Comparison of ENCODE assay signal across 8 cellular contexts in the genomic region with DNA sequence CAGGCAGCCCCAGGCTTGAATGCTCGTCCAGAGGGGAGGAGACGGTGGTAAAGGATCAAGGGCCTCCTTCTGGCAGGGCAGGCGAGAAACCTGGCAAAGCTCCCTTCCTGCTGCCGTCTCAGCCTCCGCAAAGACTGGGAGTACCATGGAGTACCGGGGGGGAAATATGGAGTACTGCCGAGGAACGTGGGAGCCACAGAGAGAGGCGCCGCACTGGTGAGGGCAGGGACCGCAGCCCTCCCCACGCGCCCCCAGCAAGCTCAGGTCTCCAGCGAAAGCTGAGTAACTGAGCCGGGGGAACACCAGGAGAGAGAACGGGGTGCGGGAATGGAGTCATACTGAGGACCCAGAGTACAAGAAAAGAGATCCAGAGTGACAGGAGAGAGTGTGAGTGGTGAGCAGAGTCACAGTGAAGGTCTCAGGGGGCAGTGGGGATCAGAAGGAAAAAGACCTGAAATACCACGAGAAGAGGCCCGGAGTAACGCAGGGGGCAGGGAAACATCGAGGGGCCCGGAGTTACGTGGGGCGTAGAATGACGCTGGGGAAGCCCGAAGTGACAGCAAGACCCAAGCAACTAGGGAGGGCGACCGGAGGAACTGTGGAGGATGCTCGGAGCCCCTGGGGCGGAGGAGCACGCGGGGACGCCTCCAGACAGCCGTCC. TPM values are rescaled to one million over a fixed set of nuclear protein-coding genes. Genes with fewer than 3 reads are reported as not detected.
DNase-seq lines count a peak whose midpoint lies in the region; ATAC-seq and TF ChIP-seq lines count a peak whose summit lies in the region.

No MANE protein-coding gene starts in this region.

- H3K9me3 Mint-ChIP-seq in Caco-2 (ENCODE audit: unreplicated experiment), result no peaks in the 10 kb centered on the region
- no peaks in the 10 kb centered on the region for H3K9me3 Mint-ChIP-seq in stimulated activated naive B cell treated with anti-CD40 and anti-IgM and Interleukin-4, amounts not matched to agents 10 μg/mL and 1 μg/mL and 100 μg/mL, for 72 hours

- H3K27ac ChIP-seq in dorsolateral prefrontal cortex, result peak overlapping the region; percentile 79 to 99 (median 96)

- H3K36me3 ChIP-seq in Caco-2 (ENCODE audit: control insufficient read depth, insufficient read depth, low read length), result 0 out of 2 replicates have a peak, but pooled peaks cover 3% of the 10 kb centered on the region

- peaks cover 49% of the 10 kb centered on the region for H3K36me3 Mint-ChIP-seq in Caco-2 (ENCODE audit: insufficient read depth, unreplicated experiment)
- H3K36me3 Mint-ChIP-seq in stimulated activated naive B cell treated with anti-CD40 and anti-IgM and Interleukin-4, amounts not matched to agents 10 μg/mL and 1 μg/mL and 100 μg/mL, for 72 hours, result peaks cover 32 to 54% of the 10 kb centered on the region in 2 donors

- no peaks in the 10 kb centered on the region for H3K27me3 ChIP-seq in Caco-2 (replicated peaks; ENCODE audit: control insufficient read depth, insufficient read depth, low read length)
- H3K27me3 ChIP-seq in dorsolateral prefrontal cortex, result no peaks in the 10 kb centered on the region

- peak; percentile 13 for ATAC-seq in GM21367 (IDR thresholded peaks at IDR 0.05; ENCODE audit: unreplicated experiment)
- ATAC-seq in stimulated activated naive B cell treated with anti-CD40 and anti-IgM and Interleukin-4, amounts not matched to agents 10 μg/mL and 1 μg/mL and 100 μg/mL, for 72 hours (replicated peaks), result peak; percentile 55

- H3K4me3 ChIP-seq in Caco-2 (ENCODE audit: low read depth, low read length), result peak overlapping the region; percentile 87
- H3K4me3 ChIP-seq in dorsolateral prefrontal cortex, result peak overlapping the region; percentile 52 to 89 (median 73)

- DNase-seq in Caco-2, result peak in 1 of 2 experiments; percentile 40
- DNase-seq in KBM-7, result peak; percentile 58
- DNase-seq in UCSD-AML1 (lab: John Stamatoyannopoulos, UW; ENCODE audit: unreplicated experiment), result peak; percentile 63
- peak in 6 of 10 donors; percentile 42 to 66 (median 52) for DNase-seq in dorsolateral prefrontal cortex
- DNase-seq in lung microvascular endothelial cell (ENCODE audit: low read depth in 2 of 2), result peak; percentile 40 to 67
- peak; percentile 50 for DNase-seq in stimulated activated naive B cell treated with anti-CD40 and anti-IgM and Interleukin-4, amounts not matched to agents 10 μg/mL and 1 μg/mL and 100 μg/mL, for 72 hours
- no peak for DNase-seq in GF-D8 (lab: John Stamatoyannopoulos, UW)

- intact Hi-C loops in Caco-2 (cut with micrococcal nuclease; ENCODE audit: unreplicated experiment) (loop anchor here (1.0 to 5.0 kb wide), 3 partner anchors 9 to 35 kb away; partner anchors contain the start of genes B3GAT3, GANAB and TUT1), dorsolateral prefrontal cortex (cut with DNase I) (no loop called here)

- in situ Hi-C loops in KBM-7 (cut with MboI; ENCODE audit: low pct_unique_long_range_greater_than_20kb, low sequenced_read_pairs), result no loop called here

- H3K27me3 Mint-ChIP-seq in Caco-2 (ENCODE audit: insufficient read depth, unreplicated experiment), result no peaks in the 10 kb centered on the region
- H3K27me3 Mint-ChIP-seq in stimulated activated naive B cell treated with anti-CD40 and anti-IgM and Interleukin-4, amounts not matched to agents 10 μg/mL and 1 μg/mL and 100 μg/mL, for 72 hours, result no peaks in the 10 kb centered on the region

- peaks cover 41% of the 10 kb centered on the region for H3K4me1 Mint-ChIP-seq in Caco-2 (ENCODE audit: low read depth, unreplicated experiment)
- peaks cover 36 to 57% of the 10 kb centered on the region in 2 donors for H3K4me1 Mint-ChIP-seq in stimulated activated naive B cell treated with anti-CD40 and anti-IgM and Interleukin-4, amounts not matched to agents 10 μg/mL and 1 μg/mL and 100 μg/mL, for 72 hours

- H3K4me1 ChIP-seq in Caco-2, result peaks cover 30% of the 10 kb centered on the region

- BruUV-seq in Caco-2 (replicated peaks; lab: Mats Ljungman, UMichigan), result no TSS peak

- no peak for TF ChIP-seq CTCF in Caco-2 (IDR thresholded peaks at IDR 0.05; ENCODE audit: insufficient read depth in 1 of 2, low read depth in 1 of 2, low read length in 1 of 2, severe bottlenecking in 1 of 2, unreplicated experiment in 1 of 2)
- no peak for TF ChIP-seq CTCF in dorsolateral prefrontal cortex (IDR thresholded peaks at IDR 0.05 in 54 of 56, conservative IDR thresholded peaks at IDR 0.05 in 2 of 56; ENCODE audit: low read depth in 1 of 56, partially characterized antibody in 56 of 56)

- peak overlapping the region; percentile 93 for H3K27ac Mint-ChIP-seq in Caco-2 (ENCODE audit: unreplicated experiment)
- peak overlapping the region; percentile 97 for H3K27ac Mint-ChIP-seq in stimulated activated naive B cell treated with anti-CD40 and anti-IgM and Interleukin-4, amounts not matched to agents 10 μg/mL and 1 μg/mL and 100 μg/mL, for 72 hours

- POLR2A ChIA-PET in Caco-2 (lab: Charles Lee), result interaction anchor here (0.6 to 1.6 kb wide), 7 partner anchors 10 to 221 kb away, joined by 3 to 8 read pairs (median 6); partner anchors contain the start of genes B3GAT3, C11orf98, CSKMT and EEF1G

- CTCF ChIA-PET in Caco-2 (lab: Charles Lee), result interaction anchor here (0.5 to 2.4 kb wide), 18 partner anchors 8 to 357 kb away, joined by 3 to 19 read pairs (median 4); partner anchors contain the start of genes B3GAT3, C11orf98, CSKMT and EEF1G

- peak overlapping the region; percentile 97 for H3K4me3 Mint-ChIP-seq in Caco-2 (ENCODE audit: unreplicated experiment)
- H3K4me3 Mint-ChIP-seq in stimulated activated naive B cell treated with anti-CD40 and anti-IgM and Interleukin-4, amounts not matched to agents 10 μg/mL and 1 μg/mL and 100 μg/mL, for 72 hours, result peak overlapping the region; percentile 93 to 96

- H3K9me3 ChIP-seq in Caco-2, result no peaks in the 10 kb centered on the region

RNA-seq across cellular contexts. Expression of gene EML3, which starts 0.7 kb away (rescaled TPM):
- total RNA-seq in Caco-2 (2022) (61.2 and 68.7 TPM in 2 replicates), dorsolateral prefrontal cortex (10 to 100 TPM; 19.0 to 72.1 (median 37.3) TPM), lung microvascular endothelial cell (19.0 and 25.2 TPM in 2 replicates)

RNA-seq across cellular contexts. Expression of gene ROM1, which starts 1.2 kb away (rescaled TPM):
- total RNA-seq in Caco-2 (2022) (1.1 and 1.3 TPM in 2 replicates), dorsolateral prefrontal cortex (10 to 100 TPM; 11.3 to 68.7 (median 24.9) TPM), lung microvascular endothelial cell (2.4 and 3.3 TPM in 2 replicates)

RNA-seq across cellular contexts. Expression of gene B3GAT3, which starts 10.0 kb away (rescaled TPM):
- 37.2 and 37.6 TPM in 2 replicates for total RNA-seq in Caco-2 (2022)
- total RNA-seq in dorsolateral prefrontal cortex, result 10 to 100 TPM; 52.5 to 99.7 (median 70.4) TPM
- 12.0 and 15.1 TPM in 2 replicates for total RNA-seq in lung microvascular endothelial cell

RNA-seq across cellular contexts. Expression of gene MTA2, which starts 10.2 kb away (rescaled TPM):
- total RNA-seq in Caco-2 (2022) (134 and 135 TPM in 2 replicates), dorsolateral prefrontal cortex (10 to 100 TPM; 39.4 to 85.0 (median 58.9) TPM), lung microvascular endothelial cell (147 and 148 TPM in 2 replicates)

RNA-seq across cellular contexts. Expression of gene TUT1, which starts 20.5 kb away (rescaled TPM):
- 27.2 and 30.2 TPM in 2 replicates for total RNA-seq in Caco-2 (2022)
- 10 to 100 TPM; 11.6 to 30.9 (median 19.4) TPM for total RNA-seq in dorsolateral prefrontal cortex
- 7.6 and 14.5 TPM in 2 replicates for total RNA-seq in lung microvascular endothelial cell
